ENCODE assay signal across 8 cellular contexts in genomic region chr1:109399326-109399957, GRCh38. TPM values are rescaled to one million over a fixed set of nuclear protein-coding genes. Genes with fewer than 3 reads are reported as not detected.
A peak's percentile ranks its signal among the peaks of the same experiment; 100 is the strongest.
DNase-seq lines count a peak whose midpoint lies in the region; ATAC-seq and TF ChIP-seq lines count a peak whose summit lies in the region.

No MANE protein-coding gene starts in this region.

- H3K36me3 Mint-ChIP-seq in nephron progenitor cell (ENCODE audit: low read depth), result peaks cover 4% of the 10 kb centered on the region

- peak overlapping the region; percentile 69 for H3K4me3 Mint-ChIP-seq in nephron progenitor cell

- ATAC-seq in esophagus mucosa (peak; percentile 43), HG02870 (IDR thresholded peaks at IDR 0.05; ENCODE audit: unreplicated experiment) (no peak)

- peaks cover 25% of the 10 kb centered on the region for H3K27me3 Mint-ChIP-seq in nephron progenitor cell (ENCODE audit: low read depth, poor library complexity)

- H3K4me1 Mint-ChIP-seq in nephron progenitor cell, result peaks cover 38% of the 10 kb centered on the region

- peak; percentile 22 to 27 for DNase-seq in stimulated activated CD4-positive, alpha-beta T cell treated with anti-CD3 and anti-CD28 coated beads, Interleukin-2, amount 100 ng/mL, for 48 hours
- DNase-seq in stimulated activated CD4-positive, alpha-beta T cell treated with anti-CD3 and anti-CD28 coated beads, Interleukin-4, amount 100 ng/mL, for 4 hours, result no peak
- peak; percentile 66 for DNase-seq in NCI-H1436 (lab: John Stamatoyannopoulos, UW)
- peak; percentile 54 for DNase-seq in SKM-1 (lab: John Stamatoyannopoulos, UW; ENCODE audit: unreplicated experiment)
- peak; percentile 24 for DNase-seq in nephron progenitor cell
- DNase-seq in HK-2 (ENCODE audit: unreplicated experiment), result no peak

- peak; percentile 64 for TF ChIP-seq CTCF in nephron progenitor cell (IDR thresholded peaks at IDR 0.05)

- H3K27ac Mint-ChIP-seq in nephron progenitor cell, result no peak overlapping the region

- no peaks in the 10 kb centered on the region for H3K9me3 Mint-ChIP-seq in nephron progenitor cell

RNA-seq across cellular contexts. Expression of gene SORT1, which starts 1.7 kb away (rescaled TPM):
- total RNA-seq in esophagus mucosa, result 60.6 TPM

RNA-seq across cellular contexts. Expression of gene PSMA5, which starts 26.8 kb away (rescaled TPM):
- 86.2 TPM for total RNA-seq in esophagus mucosa

Comparison
In these comparisons a context has a peak if more than half of its experiments do, and no peak if none do; other contexts are left out.
1. DNase-seq: peak in stimulated activated CD4-positive, alpha-beta T cell treated with anti-CD3 and anti-CD28 coated beads, Interleukin-2, amount 100 ng/mL, for 48 hours (2 of 2), NCI-H1436 (single experiment), SKM-1 (single experiment) and nephron progenitor cell (single experiment); none in stimulated activated CD4-positive, alpha-beta T cell treated with anti-CD3 and anti-CD28 coated beads, Interleukin-4, amount 100 ng/mL, for 4 hours (0 of 2) and HK-2 (single experiment).